In the genomic region with DNA sequence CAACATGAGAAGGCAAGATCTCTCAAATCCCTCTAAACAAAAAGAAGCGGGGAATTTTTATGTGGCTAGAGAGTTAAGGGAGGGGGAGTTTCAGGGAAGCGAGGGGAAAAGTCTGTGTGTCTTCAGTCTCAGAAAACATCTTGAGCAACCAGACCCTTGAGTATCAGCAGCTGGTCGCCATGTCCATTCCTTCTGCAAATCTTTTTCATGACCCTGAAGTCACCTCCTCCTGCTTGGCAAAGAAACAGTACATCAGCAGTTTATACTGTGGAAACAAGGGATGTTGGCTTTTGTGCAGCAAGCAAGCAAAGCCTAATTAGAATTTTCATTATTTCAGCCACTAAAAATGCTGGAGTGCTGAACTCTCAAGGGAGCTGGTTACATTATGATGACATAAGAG, we compare ENCODE assay signal across 21 cellular contexts.
DNase-seq lines count a peak whose midpoint lies in the region; ATAC-seq and TF ChIP-seq lines count a peak whose summit lies in the region.
"Had no signal": no experiment of that assay in that cellular context is flagged by ENCODE, and none has a peak within 500 bp of the region (broad histone marks: within the 10 kb centered on the region; RNA-seq: fewer than 3 reads in every experiment).

No MANE protein-coding gene starts in this region.

- H3K4me1 Mint-ChIP-seq in activated T-cell treated with anti-CD3 and anti-CD28 coated beads, Interleukin-2, amount 50 U/mL, for 4 hours (ENCODE audit: low read depth): no peaks in the 10 kb centered on the region

- no peak overlapping the region for H3K4me3 ChIP-seq in right atrium auricular region
- no peak overlapping the region for H3K4me3 ChIP-seq in left ventricle myocardium inferior
- H3K4me3 ChIP-seq: MG63, SJSA1 had no signal

- no peak for TF ChIP-seq CTCF in right atrium auricular region (IDR thresholded peaks at IDR 0.05)
- TF ChIP-seq CTCF in left ventricle myocardium inferior (IDR thresholded peaks at IDR 0.05; ENCODE audit: borderline replicate concordance): no peak

- H3K9me3 Mint-ChIP-seq in activated T-cell treated with anti-CD3 and anti-CD28 coated beads, Interleukin-2, amount 50 U/mL, for 4 hours: peaks cover 4% of the 10 kb centered on the region

- no peak overlapping the region for H3K27ac ChIP-seq in right atrium auricular region
- no peak overlapping the region for H3K27ac ChIP-seq in left ventricle myocardium inferior (replicated peaks)
- H3K27ac ChIP-seq: RWPE1, SJSA1 had no signal

- H3K36me3 ChIP-seq in right atrium auricular region (no peaks in the 10 kb centered on the region), left ventricle myocardium inferior (no peaks in the 10 kb centered on the region)
- H3K36me3 ChIP-seq: MG63, SJSA1 had no signal

- H3K9me3 ChIP-seq in right atrium auricular region (no peaks in the 10 kb centered on the region), left ventricle myocardium inferior (replicated peaks) (no peaks in the 10 kb centered on the region)
- H3K9me3 ChIP-seq: MG63, SJSA1 had no signal

- ATAC-seq in Right ventricle myocardium superior (ENCODE audit: poor library complexity): peak; percentile 89
- peak; percentile 86 for ATAC-seq in sciatic nerve
- no peak for ATAC-seq in GM18511 (IDR thresholded peaks at IDR 0.05; ENCODE audit: unreplicated experiment)
- no peak for ATAC-seq in activated T-cell treated with anti-CD3 and anti-CD28 coated beads, Interleukin-2, amount 50 U/mL, for 4 hours
- ATAC-seq in HG02759 (IDR thresholded peaks at IDR 0.05; ENCODE audit: unreplicated experiment): no peak
- no peak for ATAC-seq in HG02938 (IDR thresholded peaks at IDR 0.05; ENCODE audit: unreplicated experiment)
- ATAC-seq: PC-3 had no signal

- intact Hi-C loops in Right ventricle myocardium superior (cut with DNase I) (no loop called here), left ventricle myocardium inferior (cut with micrococcal nuclease) (no loop called here), sciatic nerve (cut with DNase I) (no loop called here)

- no peaks in the 10 kb centered on the region for H3K4me1 ChIP-seq in right atrium auricular region
- H3K4me1 ChIP-seq in left ventricle myocardium inferior: no peaks in the 10 kb centered on the region
- H3K4me1 ChIP-seq: SJSA1 had no signal

- H3K4me3 Mint-ChIP-seq in activated T-cell treated with anti-CD3 and anti-CD28 coated beads, Interleukin-2, amount 50 U/mL, for 4 hours: no peak overlapping the region

- no peaks in the 10 kb centered on the region for H3K27me3 Mint-ChIP-seq in activated T-cell treated with anti-CD3 and anti-CD28 coated beads, Interleukin-2, amount 50 U/mL, for 4 hours (ENCODE audit: low read depth)

- H3K36me3 Mint-ChIP-seq in activated T-cell treated with anti-CD3 and anti-CD28 coated beads, Interleukin-2, amount 50 U/mL, for 4 hours (ENCODE audit: insufficient read depth): no peaks in the 10 kb centered on the region

- DNase-seq in Right ventricle myocardium superior (no peak), right atrium auricular region (ENCODE audit: low spot score) (no peak), left ventricle myocardium inferior (peak; percentile 10), sciatic nerve (ENCODE audit: low spot score) (no peak)
- DNase-seq in activated T-cell treated with anti-CD3 and anti-CD28 coated beads, Interleukin-2, amount 50 U/mL, for 4 hours: no peak
- DNase-seq: C1 segment of cervical spinal cord, DMS 273 treated with DMSO at 0.1 percent for 48 hours, GDM1, H7, MG63, NCI-H1092, NCI-H1694 treated with DMSO at 0.1 percent for 48 hours, NCI-H2171, NCI-H446 treated with DMSO at 0.1 percent for 48 hours, NCI-H748 treated with DMSO at 0.1 percent for 48 hours, PC-3 had no signal

- H3K27me3 ChIP-seq in right atrium auricular region (no peaks in the 10 kb centered on the region), left ventricle myocardium inferior (ENCODE audit: low read depth) (no peaks in the 10 kb centered on the region)
- H3K27me3 ChIP-seq: MG63 had no signal

Comparison
In these comparisons a context has a peak if more than half of its experiments do, and no peak if none do; other contexts are left out.
1. ATAC-seq: peak in Right ventricle myocardium superior (single experiment) and sciatic nerve (single experiment); none in GM18511 (single experiment), activated T-cell treated with anti-CD3 and anti-CD28 coated beads, Interleukin-2, amount 50 U/mL, for 4 hours (0 of 2), HG02759 (single experiment) and HG02938 (single experiment).